Comparison of ENCODE assay signal across 40 cellular contexts in the genomic region with DNA sequence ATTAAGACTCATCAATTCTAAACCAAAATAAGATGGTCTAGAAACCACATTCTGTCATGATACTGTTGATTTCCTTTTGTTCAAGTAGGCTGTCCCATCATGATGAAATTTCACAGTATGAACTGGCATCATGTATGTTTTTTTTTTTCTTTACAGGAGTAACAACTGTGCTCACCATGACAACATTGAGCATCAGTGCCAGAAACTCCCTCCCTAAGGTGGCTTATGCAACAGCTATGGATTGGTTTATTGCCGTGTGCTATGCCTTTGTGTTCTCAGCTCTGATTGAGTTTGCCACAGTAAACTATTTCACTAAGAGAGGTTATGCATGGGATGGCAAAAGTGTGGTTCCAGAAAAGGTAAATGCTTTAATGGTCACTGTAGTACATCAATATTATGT. TPM values are rescaled to one million over a fixed set of nuclear protein-coding genes. Genes with fewer than 3 reads are reported as not detected.
"Had no signal": no experiment of that assay in that cellular context is flagged by ENCODE, and none has a peak within 500 bp of the region (broad histone marks: within the 10 kb centered on the region; RNA-seq: fewer than 3 reads in every experiment).

No MANE protein-coding gene starts in this region.

- H3K27ac Mint-ChIP-seq: activated naive CD4-positive, alpha-beta T cell treated with anti-CD3 and anti-CD28 coated beads for 36 hours; activated naive CD4-positive, alpha-beta T cell treated with anti-CD3 and anti-CD28 coated beads, Interleukin-2, amount 10 ng/mL, durations not matched to agents 7 days and 5 days; activated naive CD4-positive, alpha-beta T cell treated with anti-CD3 and anti-CD28 coated beads, Interleukin-2, amount 50 U/mL, for 24 hours; activated naive CD4-positive, alpha-beta T cell treated with anti-CD3 and anti-CD28 coated beads, Interleukin-2, amount 50 U/mL, for 72 hours; activated naive CD8-positive, alpha-beta T cell; activated naive CD8-positive, alpha-beta T cell treated with anti-CD3 and anti-CD28 coated beads for 36 hours; activated naive CD8-positive, alpha-beta T cell treated with anti-CD3 and anti-CD28 coated beads, Interleukin-2, amount 10 ng/mL, durations not matched to agents 7 days and 5 days; activated naive CD8-positive, alpha-beta T cell treated with anti-CD3 and anti-CD28 coated beads, Interleukin-2, amount 50 U/mL, for 24 hours; activated T-cell treated with anti-CD3 and anti-CD28 coated beads, Interleukin-2, amount 50 U/mL, for 24 hours; activated T-cell treated with anti-CD3 and anti-CD28 coated beads, Interleukin-2, amount 50 U/mL, for 72 hours; activated T-helper 1 cell treated with anti-CD3 and anti-CD28 coated beads, Interleukin-12 subunit alpha, Interleukin-12 subunit beta, Interleukin-2, Interleukin-4 antibody, amounts not matched to agents 30 ng/mL and 10 ng/mL and 1 ng/mL, durations not matched to agents 14 hours and 24 hours and 36 hours; activated T-helper 17 cell treated with anti-CD3 and anti-CD28 coated beads, Interleukin-2, amount 50 U/mL, for 72 hours; activated T-helper 2 cell treated with anti-CD3 and anti-CD28 coated beads, Interferon-gamma antibody, Interleukin-2, Interleukin-4, amounts not matched to agents 10 μg/mL and 5 μg/mL and 100 μg/mL, durations not matched to agents 14 hours and 24 hours and 36 hours; brain had no signal

- H3K4me3 Mint-ChIP-seq: activated naive CD4-positive, alpha-beta T cell treated with anti-CD3 and anti-CD28 coated beads for 36 hours; activated naive CD4-positive, alpha-beta T cell treated with anti-CD3 and anti-CD28 coated beads, Interleukin-2, amount 10 ng/mL, durations not matched to agents 7 days and 5 days; activated naive CD4-positive, alpha-beta T cell treated with anti-CD3 and anti-CD28 coated beads, Interleukin-2, amount 50 U/mL, for 24 hours; activated naive CD8-positive, alpha-beta T cell; activated naive CD8-positive, alpha-beta T cell treated with anti-CD3 and anti-CD28 coated beads for 36 hours; activated naive CD8-positive, alpha-beta T cell treated with anti-CD3 and anti-CD28 coated beads, Interleukin-2, amount 10 ng/mL, durations not matched to agents 7 days and 5 days; activated naive CD8-positive, alpha-beta T cell treated with anti-CD3 and anti-CD28 coated beads, Interleukin-2, amount 50 U/mL, for 24 hours; activated T-cell treated with anti-CD3 and anti-CD28 coated beads, Interleukin-2, amount 50 U/mL, for 24 hours; activated T-cell treated with anti-CD3 and anti-CD28 coated beads, Interleukin-2, amount 50 U/mL, for 4 hours; activated T-cell treated with anti-CD3 and anti-CD28 coated beads, Interleukin-2, amount 50 U/mL, for 72 hours; activated T-helper 1 cell treated with anti-CD3 and anti-CD28 coated beads, Interleukin-12 subunit alpha, Interleukin-12 subunit beta, Interleukin-2, Interleukin-4 antibody, amounts not matched to agents 30 ng/mL and 10 ng/mL and 1 ng/mL, durations not matched to agents 14 hours and 24 hours and 36 hours; activated T-helper 17 cell treated with anti-CD3 and anti-CD28 coated beads, Interleukin-2, amount 50 U/mL, for 72 hours; brain; central memory CD8-positive, alpha-beta T cell had no signal

- DNase-seq: activated effector memory CD4-positive, alpha-beta T cell treated with anti-CD3 and anti-CD28 coated beads, Interleukin-2, amount 50 U/mL, for 16 hours; activated effector memory CD4-positive, alpha-beta T cell treated with Interleukin-2 at 50 U/mL for 16 hours; activated gamma-delta T cell; activated gamma-delta T cell treated with Interleukin-2 at 50 U/mL for 16 hours; activated naive CD4-positive, alpha-beta T cell; activated naive CD4-positive, alpha-beta T cell treated with anti-CD3 and anti-CD28 coated beads for 36 hours; activated naive CD4-positive, alpha-beta T cell treated with anti-CD3 and anti-CD28 coated beads, Interleukin-2, amount 10 ng/mL, durations not matched to agents 7 days and 5 days; activated naive CD4-positive, alpha-beta T cell treated with anti-CD3 and anti-CD28 coated beads, Interleukin-2, amount 50 U/mL, for 16 hours; activated naive CD4-positive, alpha-beta T cell treated with Interleukin-2 at 50 U/mL for 16 hours; activated naive CD8-positive, alpha-beta T cell treated with anti-CD3 and anti-CD28 coated beads for 36 hours; activated naive CD8-positive, alpha-beta T cell treated with anti-CD3 and anti-CD28 coated beads, Interleukin-2, amount 10 ng/mL, durations not matched to agents 7 days and 5 days; activated naive CD8-positive, alpha-beta T cell treated with anti-CD3 and anti-CD28 coated beads, Interleukin-2, amount 50 U/mL, for 24 hours; activated T-cell treated with anti-CD3 and anti-CD28 coated beads, Interleukin-2, amount 50 U/mL, for 1 hour; activated T-cell treated with anti-CD3 and anti-CD28 coated beads, Interleukin-2, amount 50 U/mL, for 24 hours; activated T-cell treated with anti-CD3 and anti-CD28 coated beads, Interleukin-2, amount 50 U/mL, for 4 hours; activated T-cell treated with anti-CD3 and anti-CD28 coated beads, Interleukin-2, amount 50 U/mL, for 48 hours; activated T-cell treated with anti-CD3 and anti-CD28 coated beads, Interleukin-2, amount 50 U/mL, for 72 hours; adrenal gland; amniotic stem cell; amygdala; anterior cingulate cortex; aorta; body of pancreas; brain microvascular endothelial cell; central memory CD4-positive, alpha-beta T cell; cerebellar nuclear complex had no signal

- H3K27me3 Mint-ChIP-seq: activated naive CD4-positive, alpha-beta T cell treated with anti-CD3 and anti-CD28 coated beads, Interleukin-2, amount 10 ng/mL, durations not matched to agents 7 days and 5 days; activated naive CD4-positive, alpha-beta T cell treated with anti-CD3 and anti-CD28 coated beads, Interleukin-2, amount 50 U/mL, for 24 hours; activated naive CD8-positive, alpha-beta T cell; activated naive CD8-positive, alpha-beta T cell treated with anti-CD3 and anti-CD28 coated beads for 36 hours; activated naive CD8-positive, alpha-beta T cell treated with anti-CD3 and anti-CD28 coated beads, Interleukin-2, amount 10 ng/mL, durations not matched to agents 7 days and 5 days; activated naive CD8-positive, alpha-beta T cell treated with anti-CD3 and anti-CD28 coated beads, Interleukin-2, amount 50 U/mL, for 24 hours; activated T-cell treated with anti-CD3 and anti-CD28 coated beads, Interleukin-2, amount 50 U/mL, for 24 hours; activated T-helper 17 cell treated with anti-CD3 and anti-CD28 coated beads, Interleukin-2, amount 50 U/mL, for 72 hours; brain; central memory CD8-positive, alpha-beta T cell had no signal

- H3K9me3 Mint-ChIP-seq: activated naive CD4-positive, alpha-beta T cell treated with anti-CD3 and anti-CD28 coated beads, Interleukin-2, amount 50 U/mL, for 24 hours; activated naive CD8-positive, alpha-beta T cell treated with anti-CD3 and anti-CD28 coated beads for 36 hours; activated naive CD8-positive, alpha-beta T cell treated with anti-CD3 and anti-CD28 coated beads, Interleukin-2, amount 10 ng/mL, durations not matched to agents 7 days and 5 days; activated T-cell treated with anti-CD3 and anti-CD28 coated beads, Interleukin-2, amount 50 U/mL, for 24 hours; activated T-helper 1 cell treated with anti-CD3 and anti-CD28 coated beads, Interleukin-12 subunit alpha, Interleukin-12 subunit beta, Interleukin-2, Interleukin-4 antibody, amounts not matched to agents 30 ng/mL and 10 ng/mL and 1 ng/mL, durations not matched to agents 14 hours and 24 hours and 36 hours; activated T-helper 2 cell treated with anti-CD3 and anti-CD28 coated beads, Interferon-gamma antibody, Interleukin-2, Interleukin-4, amounts not matched to agents 10 μg/mL and 5 μg/mL and 100 μg/mL, durations not matched to agents 14 hours and 24 hours and 36 hours; brain had no signal

- H3K36me3 Mint-ChIP-seq: activated naive CD4-positive, alpha-beta T cell treated with anti-CD3 and anti-CD28 coated beads, Interleukin-2, amount 10 ng/mL, durations not matched to agents 7 days and 5 days; activated naive CD4-positive, alpha-beta T cell treated with anti-CD3 and anti-CD28 coated beads, Interleukin-2, amount 50 U/mL, for 24 hours; activated naive CD4-positive, alpha-beta T cell treated with anti-CD3 and anti-CD28 coated beads, Interleukin-2, amount 50 U/mL, for 72 hours; activated naive CD8-positive, alpha-beta T cell; activated naive CD8-positive, alpha-beta T cell treated with anti-CD3 and anti-CD28 coated beads for 36 hours; activated naive CD8-positive, alpha-beta T cell treated with anti-CD3 and anti-CD28 coated beads, Interleukin-2, amount 10 ng/mL, durations not matched to agents 7 days and 5 days; brain had no signal

- H3K4me1 Mint-ChIP-seq: activated naive CD4-positive, alpha-beta T cell treated with anti-CD3 and anti-CD28 coated beads, Interleukin-2, amount 10 ng/mL, durations not matched to agents 7 days and 5 days; activated naive CD4-positive, alpha-beta T cell treated with anti-CD3 and anti-CD28 coated beads, Interleukin-2, amount 50 U/mL, for 24 hours; activated naive CD8-positive, alpha-beta T cell treated with anti-CD3 and anti-CD28 coated beads for 36 hours; activated naive CD8-positive, alpha-beta T cell treated with anti-CD3 and anti-CD28 coated beads, Interleukin-2, amount 10 ng/mL, durations not matched to agents 7 days and 5 days; activated naive CD8-positive, alpha-beta T cell treated with anti-CD3 and anti-CD28 coated beads, Interleukin-2, amount 50 U/mL, for 24 hours; activated T-helper 17 cell treated with anti-CD3 and anti-CD28 coated beads, Interleukin-2, amount 50 U/mL, for 72 hours; brain; central memory CD8-positive, alpha-beta T cell had no signal

- ATAC-seq: activated naive CD4-positive, alpha-beta T cell treated with anti-CD3 and anti-CD28 coated beads, Interleukin-2, amount 50 U/mL, for 72 hours; activated naive CD8-positive, alpha-beta T cell treated with anti-CD3 and anti-CD28 coated beads, Interleukin-2, amount 50 U/mL, for 24 hours; activated T-cell treated with anti-CD3 and anti-CD28 coated beads, Interleukin-2, amount 50 U/mL, for 4 hours; activated T-cell treated with anti-CD3 and anti-CD28 coated beads, Interleukin-2, amount 50 U/mL, for 72 hours; activated T-helper 17 cell treated with anti-CD3 and anti-CD28 coated beads, Interleukin-2, amount 50 U/mL, for 72 hours; body of pancreas had no signal

RNA-seq across cellular contexts. Expression of a gene that starts 47.6 kb away (rescaled TPM):
- total RNA-seq: activated naive CD4-positive, alpha-beta T cell treated with anti-CD3 and anti-CD28 coated beads for 36 hours; activated naive CD4-positive, alpha-beta T cell treated with anti-CD3 and anti-CD28 coated beads, Interleukin-2, amount 50 U/mL, for 72 hours; activated naive CD8-positive, alpha-beta T cell treated with anti-CD3 and anti-CD28 coated beads for 36 hours; activated naive CD8-positive, alpha-beta T cell treated with anti-CD3 and anti-CD28 coated beads, Interleukin-2, amount 10 ng/mL, durations not matched to agents 7 days and 5 days; activated T-cell treated with anti-CD3 and anti-CD28 coated beads, Interleukin-2, amount 50 U/mL, for 4 hours; activated T-cell treated with anti-CD3 and anti-CD28 coated beads, Interleukin-2, amount 50 U/mL, for 72 hours; activated T-helper 1 cell treated with anti-CD3 and anti-CD28 coated beads, Interleukin-12 subunit alpha, Interleukin-12 subunit beta, Interleukin-2, Interleukin-4 antibody, amounts not matched to agents 30 ng/mL and 10 ng/mL and 1 ng/mL, durations not matched to agents 14 hours and 24 hours and 36 hours; activated T-helper 17 cell treated with anti-CD3 and anti-CD28 coated beads, Interleukin-2, amount 50 U/mL, for 72 hours; activated T-helper 2 cell treated with anti-CD3 and anti-CD28 coated beads, Interferon-gamma antibody, Interleukin-2, Interleukin-4, amounts not matched to agents 10 μg/mL and 5 μg/mL and 100 μg/mL, durations not matched to agents 14 hours and 24 hours and 36 hours; aorta; ascending aorta; body of pancreas; breast epithelium; bronchial epithelial cell; cardiac muscle cell; cardiac septum; chondrocyte had no signal
